Comparison of ENCODE assay signal across 12 cellular contexts in the genomic region with DNA sequence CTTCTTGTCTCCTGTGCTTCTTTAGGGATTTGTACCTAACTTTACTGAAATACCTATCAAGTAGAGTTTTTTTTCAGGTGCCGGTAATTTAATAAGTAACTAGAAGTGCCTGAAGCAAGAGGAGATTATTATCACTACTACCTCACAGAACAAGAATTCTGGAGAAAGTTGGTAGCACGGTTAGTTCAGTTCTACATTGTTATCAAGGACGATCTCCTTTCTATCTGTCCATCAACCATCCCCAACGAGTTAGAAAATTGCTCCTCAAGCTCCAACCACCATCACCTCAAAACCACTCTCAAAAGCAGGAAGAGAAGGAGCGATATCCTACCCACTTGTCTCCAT.
"Had no signal": no experiment of that assay in that cellular context is flagged by ENCODE, and none has a peak within 500 bp of the region (broad histone marks: within the 10 kb centered on the region; RNA-seq: fewer than 3 reads in every experiment).

No MANE protein-coding gene starts in this region.

- H3K27me3 ChIP-seq: left lung had no signal

- H3K9me3 Mint-ChIP-seq: activated naive CD8-positive, alpha-beta T cell treated with anti-CD3 and anti-CD28 coated beads for 36 hours; effector memory CD8-positive, alpha-beta T cell had no signal

- H3K27me3 Mint-ChIP-seq: activated naive CD8-positive, alpha-beta T cell treated with anti-CD3 and anti-CD28 coated beads for 36 hours had no signal

- DNase-seq: activated CD4-positive, alpha-beta T cell treated with anti-CD3 and anti-CD28 coated beads for 1 hour; activated gamma-delta T cell treated with Interleukin-2 at 50 U/mL for 16 hours; activated naive CD8-positive, alpha-beta T cell treated with anti-CD3 and anti-CD28 coated beads for 36 hours; amygdala; effector memory CD8-positive, alpha-beta T cell; foreskin fibroblast; hippocampal formation; left lung; right cardiac atrium; small intestine; stimulated activated CD4-positive, alpha-beta T cell treated with anti-CD3 and anti-CD28 coated beads, Interleukin-4, amount 100 ng/mL, for 1 hour; WERI-Rb-1 had no signal

- H3K9me3 ChIP-seq: left lung had no signal

- H3K27ac Mint-ChIP-seq: activated naive CD8-positive, alpha-beta T cell treated with anti-CD3 and anti-CD28 coated beads for 36 hours; effector memory CD8-positive, alpha-beta T cell had no signal

- H3K4me3 ChIP-seq: left lung had no signal

- H3K4me3 Mint-ChIP-seq: activated naive CD8-positive, alpha-beta T cell treated with anti-CD3 and anti-CD28 coated beads for 36 hours; effector memory CD8-positive, alpha-beta T cell had no signal

- H3K36me3 Mint-ChIP-seq: activated naive CD8-positive, alpha-beta T cell treated with anti-CD3 and anti-CD28 coated beads for 36 hours had no signal

- ATAC-seq: effector memory CD8-positive, alpha-beta T cell; right cardiac atrium had no signal

- H3K27ac ChIP-seq: left lung, WERI-Rb-1 had no signal

- H3K36me3 ChIP-seq: left lung, WERI-Rb-1 had no signal

- H3K4me1 Mint-ChIP-seq: activated naive CD8-positive, alpha-beta T cell treated with anti-CD3 and anti-CD28 coated beads for 36 hours had no signal
